8 cellular contexts compared by ENCODE assay signal in the genomic region with DNA sequence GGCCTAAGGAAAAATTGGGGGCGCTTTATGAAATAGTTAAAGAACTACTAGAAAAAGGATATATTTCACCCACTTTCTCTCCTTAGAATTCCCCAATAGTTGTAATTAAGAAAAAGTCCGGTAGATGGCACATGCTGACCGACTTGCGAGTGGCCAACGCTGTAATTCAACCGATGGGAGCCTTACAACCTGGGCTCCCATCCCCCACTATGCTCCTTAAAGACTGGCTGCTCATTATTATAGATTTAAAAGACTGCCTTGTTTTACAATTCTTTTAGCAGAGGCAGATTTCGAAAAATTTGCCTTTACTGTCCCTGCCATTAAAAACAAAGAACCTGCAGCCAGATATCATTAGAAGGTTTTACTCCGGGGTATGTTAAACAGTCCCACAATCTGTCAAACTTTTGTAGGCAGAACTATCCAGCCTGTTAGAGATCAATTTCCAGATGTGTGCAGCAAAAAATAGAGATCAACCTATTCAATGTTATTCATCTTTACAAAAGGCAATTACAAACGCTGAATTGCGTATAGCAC.
DNase-seq lines count a peak whose midpoint lies in the region; ATAC-seq, FAIRE-seq and TF ChIP-seq lines count a peak whose summit lies in the region.

No MANE protein-coding gene starts in this region.

- peak; percentile 85 for ATAC-seq in HG03025 (IDR thresholded peaks at IDR 0.05; ENCODE audit: low FRiP score, unreplicated experiment)

- TF ChIP-seq CTCF in coronary artery (IDR thresholded peaks at IDR 0.05), result peak; percentile 74

- peak overlapping the region; percentile 86 for H3K4me3 ChIP-seq in coronary artery

- FAIRE-seq in GM18507 (lab: Jason Lieb, UNC), result peak; percentile 81

- DNase-seq in AG08395 (ENCODE audit: low spot score) (peak; percentile 61), GM18507 (ENCODE audit: extremely low spot score, insufficient read length, low read depth) (no peak), NCI-H2029 (lab: John Stamatoyannopoulos, UW) (peak; percentile 65), T-helper 22 cell (ENCODE audit: low read depth) (peak; percentile 17), coronary artery (ENCODE audit: low spot score) (no peak), kidney glomerular epithelial cell (lab: John Stamatoyannopoulos, UW) (peak; percentile 79)
- peak; percentile 34 to 39 for DNase-seq in stimulated activated CD4-positive, alpha-beta T cell treated with anti-CD3 and anti-CD28 coated beads, Interleukin-2, amount 100 ng/mL, for 48 hours

- H3K27ac ChIP-seq in coronary artery, result peak overlapping the region; percentile 86 to 93

Comparison
In these comparisons a context has a peak if more than half of its experiments do, and no peak if none do; other contexts are left out.
1. DNase-seq: peak in AG08395 (single experiment), NCI-H2029 (single experiment), T-helper 22 cell (single experiment), kidney glomerular epithelial cell (single experiment) and stimulated activated CD4-positive, alpha-beta T cell treated with anti-CD3 and anti-CD28 coated beads, Interleukin-2, amount 100 ng/mL, for 48 hours (2 of 2); none in GM18507 (single experiment) and coronary artery (single experiment).